Comparison of ENCODE assay signal across 24 cellular contexts in genomic region chr7:98317366-98318040, GRCh38.
"Had no signal": no experiment of that assay in that cellular context is flagged by ENCODE, and none has a peak within 500 bp of the region (broad histone marks: within the 10 kb centered on the region; RNA-seq: fewer than 3 reads in every experiment).

No MANE protein-coding gene starts in this region.

- H3K36me3 ChIP-seq: colonic mucosa, neutrophil, thoracic aorta had no signal

- H3K27me3 ChIP-seq: colonic mucosa had no signal

- H3K9ac ChIP-seq: parathyroid adenoma had no signal

- H3K27me3 Mint-ChIP-seq: activated naive CD8-positive, alpha-beta T cell treated with anti-CD3 and anti-CD28 coated beads for 36 hours had no signal

- H3K27ac ChIP-seq: colonic mucosa, neutrophil, parathyroid adenoma, spleen, thoracic aorta had no signal

- ATAC-seq: left lobe of liver; stimulated activated memory B cell treated with anti-CD40 and anti-IgM and Interleukin-4, amounts not matched to agents 10 μg/mL and 1 μg/mL and 100 μg/mL, for 72 hours had no signal

- H3K9me3 Mint-ChIP-seq: activated CD4-positive, alpha-beta memory T cell treated with anti-CD3 and anti-CD28 coated beads for 36 hours; activated T-helper 1 cell treated with anti-CD3 and anti-CD28 coated beads, Interleukin-12 subunit alpha, Interleukin-12 subunit beta, Interleukin-2, Interleukin-4 antibody, amounts not matched to agents 30 ng/mL and 10 ng/mL and 1 ng/mL, durations not matched to agents 14 hours and 24 hours and 36 hours; stimulated activated memory B cell treated with anti-CD40 and anti-IgM and Interleukin-4, amounts not matched to agents 10 μg/mL and 1 μg/mL and 100 μg/mL, for 72 hours had no signal

- H3K27ac Mint-ChIP-seq: activated CD4-positive, alpha-beta memory T cell treated with anti-CD3 and anti-CD28 coated beads for 36 hours; activated naive CD8-positive, alpha-beta T cell treated with anti-CD3 and anti-CD28 coated beads for 36 hours; activated T-helper 1 cell treated with anti-CD3 and anti-CD28 coated beads, Interleukin-12 subunit alpha, Interleukin-12 subunit beta, Interleukin-2, Interleukin-4 antibody, amounts not matched to agents 30 ng/mL and 10 ng/mL and 1 ng/mL, durations not matched to agents 14 hours and 24 hours and 36 hours; endodermal cell; stimulated activated memory B cell treated with anti-CD40 and anti-IgM and Interleukin-4, amounts not matched to agents 10 μg/mL and 1 μg/mL and 100 μg/mL, for 72 hours had no signal

- H3K4me3 ChIP-seq: colonic mucosa, lung, spleen, thoracic aorta had no signal

- H3K36me3 Mint-ChIP-seq: activated CD4-positive, alpha-beta memory T cell treated with anti-CD3 and anti-CD28 coated beads for 36 hours had no signal

- H3K4me1 Mint-ChIP-seq: activated naive CD8-positive, alpha-beta T cell treated with anti-CD3 and anti-CD28 coated beads for 36 hours had no signal

- H3K4me1 ChIP-seq: colonic mucosa had no signal

- H3K4me3 Mint-ChIP-seq: activated CD4-positive, alpha-beta memory T cell treated with anti-CD3 and anti-CD28 coated beads for 36 hours; activated naive CD8-positive, alpha-beta T cell treated with anti-CD3 and anti-CD28 coated beads for 36 hours; activated T-helper 1 cell treated with anti-CD3 and anti-CD28 coated beads, Interleukin-12 subunit alpha, Interleukin-12 subunit beta, Interleukin-2, Interleukin-4 antibody, amounts not matched to agents 30 ng/mL and 10 ng/mL and 1 ng/mL, durations not matched to agents 14 hours and 24 hours and 36 hours; endodermal cell; stimulated activated memory B cell treated with anti-CD40 and anti-IgM and Interleukin-4, amounts not matched to agents 10 μg/mL and 1 μg/mL and 100 μg/mL, for 72 hours had no signal

- H2AFZ ChIP-seq: parathyroid adenoma had no signal

- H3K9me3 ChIP-seq: colonic mucosa, neutrophil, thoracic aorta had no signal

- DNase-seq: activated CD4-positive, alpha-beta memory T cell treated with anti-CD3 and anti-CD28 coated beads for 36 hours; activated CD4-positive, alpha-beta T cell treated with anti-CD3 and anti-CD28 coated beads for 4 hours; activated naive CD4-positive, alpha-beta T cell; activated naive CD8-positive, alpha-beta T cell treated with anti-CD3 and anti-CD28 coated beads for 36 hours; activated T-cell treated with anti-CD3 and anti-CD28 coated beads for 4 hours; amygdala; caudate nucleus; colonic mucosa; endodermal cell; foreskin melanocyte; glutamatergic neuron; hippocampal formation; islet precursor cell; midbrain; spleen; stimulated activated CD4-positive, alpha-beta T cell treated with anti-CD3 and anti-CD28 coated beads, Interleukin-4, amount 100 ng/mL, for 4 hours; T-helper 2 cell had no signal
